ENCODE assay signal across 15 cellular contexts in genomic region chr12:123512838-123513665, GRCh38. TPM values are rescaled to one million over a fixed set of nuclear protein-coding genes. Genes with fewer than 3 reads are reported as not detected.
DNase-seq lines count a peak whose midpoint lies in the region; ATAC-seq and TF ChIP-seq lines count a peak whose summit lies in the region.
"Had no signal": no experiment of that assay in that cellular context is flagged by ENCODE, and none has a peak within 500 bp of the region (broad histone marks: within the 10 kb centered on the region; RNA-seq: fewer than 3 reads in every experiment).

No MANE protein-coding gene starts in this region.

- H3K4me1 ChIP-seq in foreskin keratinocyte (no peaks in the 10 kb centered on the region), trophoblast cell (ENCODE audit: control insufficient read depth in 1 of 2, insufficient read depth in 2 of 2, low read length in 2 of 2) (peaks cover 3 to 4% of the 10 kb centered on the region in 2 experiments)

- H3K9me3 ChIP-seq in trophoblast cell (ENCODE audit: insufficient read depth, low read depth, low read length) = peaks cover 15% of the 10 kb centered on the region

- CTCF ChIA-PET in activated CD4-positive, alpha-beta memory T cell treated with anti-CD3 and anti-CD28 coated beads, Interleukin-2, amount 10 ng/mL, durations not matched to agents 7 days and 5 days (lab: Charles Lee) = interaction anchor here (0.9 kb wide), 1 partner anchor 68 kb away, joined by 3 read pairs; no protein-coding TSS in a partner anchor
- CTCF ChIA-PET in activated CD4-positive, alpha-beta memory T cell treated with anti-CD3 and anti-CD28 coated beads for 36 hours (lab: Charles Lee) = no interaction called here

- no peaks in the 10 kb centered on the region for H3K27me3 Mint-ChIP-seq in activated CD4-positive, alpha-beta memory T cell treated with anti-CD3 and anti-CD28 coated beads, Interleukin-2, amount 10 ng/mL, durations not matched to agents 7 days and 5 days
- no peaks in the 10 kb centered on the region for H3K27me3 Mint-ChIP-seq in activated CD4-positive, alpha-beta memory T cell treated with anti-CD3 and anti-CD28 coated beads for 36 hours
- H3K27me3 Mint-ChIP-seq: activated naive CD8-positive, alpha-beta T cell treated with anti-CD3 and anti-CD28 coated beads, Interleukin-2, amount 50 U/mL, for 24 hours; stimulated activated memory B cell treated with anti-CD40 and anti-IgM and Interleukin-4, amounts not matched to agents 10 μg/mL and 1 μg/mL and 100 μg/mL, for 72 hours had no signal

- no peaks in the 10 kb centered on the region for H3K9me3 Mint-ChIP-seq in activated CD4-positive, alpha-beta memory T cell treated with anti-CD3 and anti-CD28 coated beads, Interleukin-2, amount 10 ng/mL, durations not matched to agents 7 days and 5 days
- no peaks in the 10 kb centered on the region for H3K9me3 Mint-ChIP-seq in activated CD4-positive, alpha-beta memory T cell treated with anti-CD3 and anti-CD28 coated beads for 36 hours
- H3K9me3 Mint-ChIP-seq: activated naive CD8-positive, alpha-beta T cell treated with anti-CD3 and anti-CD28 coated beads, Interleukin-2, amount 50 U/mL, for 24 hours; HFFc6; stimulated activated memory B cell treated with anti-CD40 and anti-IgM and Interleukin-4, amounts not matched to agents 10 μg/mL and 1 μg/mL and 100 μg/mL, for 72 hours had no signal

- no peaks in the 10 kb centered on the region for H3K79me1 ChIP-seq in trophoblast cell (ENCODE audit: low read length)

- no peaks in the 10 kb centered on the region for H3K79me2 ChIP-seq in trophoblast cell (ENCODE audit: control insufficient read depth, insufficient read depth, low read length, poor library complexity)

- H3K27ac ChIP-seq in foreskin keratinocyte = no peak overlapping the region
- no peak overlapping the region for H3K27ac ChIP-seq in trophoblast cell (ENCODE audit: low read depth, low read length)

- peak overlapping the region; percentile 4 for H4K8ac ChIP-seq in trophoblast cell (ENCODE audit: low read depth, low read length)

- H2AK5ac ChIP-seq in trophoblast cell (ENCODE audit: low read length) = no peak overlapping the region

- DNase-seq in ELF-1 (ENCODE audit: low read depth, low spot score) (peak; percentile 20), NCI-H510A (lab: John Stamatoyannopoulos, UW) (peak; percentile 69), foreskin keratinocyte (peak in 1 of 2 donors; percentile 16), trophoblast cell (no peak), NCI-H345 (lab: John Stamatoyannopoulos, UW) (no peak)
- no peak for DNase-seq in activated CD4-positive, alpha-beta memory T cell treated with anti-CD3 and anti-CD28 coated beads, Interleukin-2, amount 10 ng/mL, durations not matched to agents 7 days and 5 days
- DNase-seq in activated CD4-positive, alpha-beta memory T cell treated with anti-CD3 and anti-CD28 coated beads for 36 hours = no peak
- DNase-seq in effector CD8-positive, alpha-beta T cell (lab: John Stamatoyannopoulos, UW) = no peak
- DNase-seq: activated CD8-positive, alpha-beta memory T cell treated with anti-CD3 and anti-CD28 coated beads, Interleukin-2, amount 50 U/mL, for 48 hours; activated naive CD8-positive, alpha-beta T cell treated with anti-CD3 and anti-CD28 coated beads, Interleukin-2, amount 50 U/mL, for 24 hours; HFFc6; NCI-H1436; SIG-M5; stimulated activated CD4-positive, alpha-beta T cell treated with anti-CD3 and anti-CD28 coated beads, Interleukin-4, amount 100 ng/mL, for 24 hours had no signal

- peak overlapping the region; percentile 49 for H3K23ac ChIP-seq in trophoblast cell (ENCODE audit: low read length)

- no peak overlapping the region for H3K14ac ChIP-seq in trophoblast cell (ENCODE audit: low read length)

- H3K4me1 Mint-ChIP-seq in activated CD4-positive, alpha-beta memory T cell treated with anti-CD3 and anti-CD28 coated beads, Interleukin-2, amount 10 ng/mL, durations not matched to agents 7 days and 5 days = no peaks in the 10 kb centered on the region
- H3K4me1 Mint-ChIP-seq in activated CD4-positive, alpha-beta memory T cell treated with anti-CD3 and anti-CD28 coated beads for 36 hours (ENCODE audit: low read depth) = no peaks in the 10 kb centered on the region
- H3K4me1 Mint-ChIP-seq: activated naive CD8-positive, alpha-beta T cell treated with anti-CD3 and anti-CD28 coated beads, Interleukin-2, amount 50 U/mL, for 24 hours; stimulated activated memory B cell treated with anti-CD40 and anti-IgM and Interleukin-4, amounts not matched to agents 10 μg/mL and 1 μg/mL and 100 μg/mL, for 72 hours had no signal

- H2BK12ac ChIP-seq in trophoblast cell (ENCODE audit: low read length) = no peak overlapping the region

- no peak overlapping the region for H3K27ac Mint-ChIP-seq in activated CD4-positive, alpha-beta memory T cell treated with anti-CD3 and anti-CD28 coated beads, Interleukin-2, amount 10 ng/mL, durations not matched to agents 7 days and 5 days
- H3K27ac Mint-ChIP-seq in activated CD4-positive, alpha-beta memory T cell treated with anti-CD3 and anti-CD28 coated beads for 36 hours = no peak overlapping the region
- H3K27ac Mint-ChIP-seq: activated naive CD8-positive, alpha-beta T cell treated with anti-CD3 and anti-CD28 coated beads, Interleukin-2, amount 50 U/mL, for 24 hours; HFFc6; stimulated activated memory B cell treated with anti-CD40 and anti-IgM and Interleukin-4, amounts not matched to agents 10 μg/mL and 1 μg/mL and 100 μg/mL, for 72 hours had no signal

- no peak overlapping the region for H3K4me2 ChIP-seq in trophoblast cell (ENCODE audit: low read length)

- no peak overlapping the region for H4K12ac ChIP-seq in trophoblast cell (ENCODE audit: low read depth, low read length)

- peaks cover 42 to 45% of the 10 kb centered on the region in 2 experiments for H3K36me3 ChIP-seq in trophoblast cell (ENCODE audit: control insufficient read depth in 1 of 2, insufficient read depth in 2 of 2, low read length in 2 of 2)

- POLR2A ChIA-PET in activated CD4-positive, alpha-beta memory T cell treated with anti-CD3 and anti-CD28 coated beads, Interleukin-2, amount 10 ng/mL, durations not matched to agents 7 days and 5 days (lab: Charles Lee) = no interaction called here
- POLR2A ChIA-PET in activated CD4-positive, alpha-beta memory T cell treated with anti-CD3 and anti-CD28 coated beads for 36 hours (lab: Charles Lee) = no interaction called here

- no peaks in the 10 kb centered on the region for H3K36me3 Mint-ChIP-seq in activated CD4-positive, alpha-beta memory T cell treated with anti-CD3 and anti-CD28 coated beads, Interleukin-2, amount 10 ng/mL, durations not matched to agents 7 days and 5 days (ENCODE audit: low read depth)
- peaks cover 6% of the 10 kb centered on the region for H3K36me3 Mint-ChIP-seq in activated CD4-positive, alpha-beta memory T cell treated with anti-CD3 and anti-CD28 coated beads for 36 hours

- H3K4me3 Mint-ChIP-seq in activated CD4-positive, alpha-beta memory T cell treated with anti-CD3 and anti-CD28 coated beads, Interleukin-2, amount 10 ng/mL, durations not matched to agents 7 days and 5 days = no peak overlapping the region
- H3K4me3 Mint-ChIP-seq in activated CD4-positive, alpha-beta memory T cell treated with anti-CD3 and anti-CD28 coated beads for 36 hours = no peak overlapping the region
- H3K4me3 Mint-ChIP-seq: activated naive CD8-positive, alpha-beta T cell treated with anti-CD3 and anti-CD28 coated beads, Interleukin-2, amount 50 U/mL, for 24 hours; HFFc6; stimulated activated memory B cell treated with anti-CD40 and anti-IgM and Interleukin-4, amounts not matched to agents 10 μg/mL and 1 μg/mL and 100 μg/mL, for 72 hours had no signal

- peak; percentile 19 for ATAC-seq in foreskin keratinocyte
- ATAC-seq: activated naive CD8-positive, alpha-beta T cell treated with anti-CD3 and anti-CD28 coated beads, Interleukin-2, amount 50 U/mL, for 24 hours; stimulated activated memory B cell treated with anti-CD40 and anti-IgM and Interleukin-4, amounts not matched to agents 10 μg/mL and 1 μg/mL and 100 μg/mL, for 72 hours had no signal

- H3K4ac ChIP-seq in trophoblast cell (ENCODE audit: low read depth, low read length) = no peak overlapping the region

- H4K91ac ChIP-seq in trophoblast cell (ENCODE audit: low read depth, low read length) = peak overlapping the region; percentile 47

- H2BK120ac ChIP-seq in trophoblast cell (ENCODE audit: insufficient read depth, low read length, poor library complexity) = no peak overlapping the region

- intact Hi-C loops in activated CD4-positive, alpha-beta memory T cell treated with anti-CD3 and anti-CD28 coated beads for 36 hours (cut with micrococcal nuclease) = no loop called here

- no peak overlapping the region for H2BK5ac ChIP-seq in trophoblast cell (ENCODE audit: low read depth, low read length, poor library complexity)

- no peak overlapping the region for H2AFZ ChIP-seq in trophoblast cell (ENCODE audit: insufficient read depth, low read length, poor library complexity)

- H3K9ac ChIP-seq in trophoblast cell (ENCODE audit: low read length) = no peak overlapping the region

- H3K27me3 ChIP-seq in foreskin keratinocyte (no peaks in the 10 kb centered on the region), trophoblast cell (ENCODE audit: insufficient read depth, low read length) (no peaks in the 10 kb centered on the region)

- no peak for TF ChIP-seq CTCF in foreskin keratinocyte (conservative IDR thresholded peaks at IDR 0.05)

- peak overlapping the region; percentile 59 for H3K4me3 ChIP-seq in trophoblast cell (ENCODE audit: low read depth, low read length)

- WGBS in trophoblast cell (ENCODE audit: extremely low coverage, insufficient coverage, insufficient read length) = 100% methylated on average over 2 of the region's 26 CpGs

- peak overlapping the region; percentile 12 for H3K18ac ChIP-seq in trophoblast cell (ENCODE audit: low read length)

RNA-seq across cellular contexts. Expression of gene RILPL1, which starts 20.5 kb away (rescaled TPM):
- total RNA-seq in foreskin keratinocyte = 20.5 and 21.3 TPM in 2 replicates
- 21.6 and 23.4 TPM in 2 replicates for polyA plus RNA-seq in foreskin keratinocyte
- polyA plus RNA-seq in trophoblast cell (2013) = 37.6 TPM in 2 replicates
- 1 to 10 TPM; 1.8 to 2.0 TPM for total RNA-seq in activated CD4-positive, alpha-beta memory T cell treated with anti-CD3 and anti-CD28 coated beads, Interleukin-2, amount 10 ng/mL, durations not matched to agents 7 days and 5 days
- 1 to 10 TPM; 4.0 to 4.8 TPM for total RNA-seq in activated CD4-positive, alpha-beta memory T cell treated with anti-CD3 and anti-CD28 coated beads for 36 hours

RNA-seq across cellular contexts. Expression of gene SNRNP35, which starts 55.1 kb away (rescaled TPM):
- 17.7 and 21.7 TPM in 2 replicates for total RNA-seq in foreskin keratinocyte
- polyA plus RNA-seq in foreskin keratinocyte = 30.8 and 31.6 TPM in 2 replicates
- 15.1 and 15.4 TPM in 2 replicates for polyA plus RNA-seq in trophoblast cell (2013)
- total RNA-seq in activated CD4-positive, alpha-beta memory T cell treated with anti-CD3 and anti-CD28 coated beads, Interleukin-2, amount 10 ng/mL, durations not matched to agents 7 days and 5 days = 10 to 100 TPM; 29.7 to 35.0 TPM
- 10 to 100 TPM; 28.6 to 30.6 TPM for total RNA-seq in activated CD4-positive, alpha-beta memory T cell treated with anti-CD3 and anti-CD28 coated beads for 36 hours

Comparison
In these comparisons a context has a peak if more than half of its experiments do, and no peak if none do; other contexts are left out.
1. DNase-seq: peak in ELF-1 (single experiment) and NCI-H510A (single experiment); none in trophoblast cell (0 of 2), activated CD4-positive, alpha-beta memory T cell treated with anti-CD3 and anti-CD28 coated beads, Interleukin-2, amount 10 ng/mL, durations not matched to agents 7 days and 5 days (single experiment), activated CD4-positive, alpha-beta memory T cell treated with anti-CD3 and anti-CD28 coated beads for 36 hours (single experiment), effector CD8-positive, alpha-beta T cell (single experiment) and NCI-H345 (single experiment).